12 cellular contexts compared by ENCODE assay signal in genomic region chr1:108815566-108815965, GRCh38. TPM values are rescaled to one million over a fixed set of nuclear protein-coding genes. Genes with fewer than 3 reads are reported as not detected.
DNase-seq lines count a peak whose midpoint lies in the region; ATAC-seq, FAIRE-seq and TF ChIP-seq lines count a peak whose summit lies in the region.
"Had no signal": no experiment of that assay in that cellular context is flagged by ENCODE, and none has a peak within 500 bp of the region (broad histone marks: within the 10 kb centered on the region; RNA-seq: fewer than 3 reads in every experiment).

No MANE protein-coding gene starts in this region.

- DNase-seq in Peyer's patch = no peak
- DNase-seq in fibroblast of lung (ENCODE audit: low read depth in 2 of 2) = no peak
- no peak for DNase-seq in pancreas
- DNase-seq in activated CD4-positive, alpha-beta memory T cell treated with anti-CD3 and anti-CD28 coated beads for 36 hours = no peak
- DNase-seq in NCI-H2171 (lab: John Stamatoyannopoulos, UW) = no peak
- DNase-seq in activated CD8-positive, alpha-beta T cell treated with anti-CD3 and anti-CD28 coated beads for 36 hours = no peak
- DNase-seq: stimulated activated CD4-positive, alpha-beta T cell treated with anti-CD3 and anti-CD28 coated beads, Interleukin-12 subunit alpha, Interleukin-12 subunit beta, amount 100 ng/mL, for 4 hours had no signal

- H3K27me3 ChIP-seq in Peyer's patch = no peaks in the 10 kb centered on the region
- H3K27me3 ChIP-seq in fibroblast of lung (ENCODE audit: control insufficient read depth, insufficient read depth, low read length) = no peaks in the 10 kb centered on the region
- no peaks in the 10 kb centered on the region for H3K27me3 ChIP-seq in pancreas
- H3K27me3 ChIP-seq: BLaER1 had no signal

- no peak overlapping the region for H3K9ac ChIP-seq in fibroblast of lung (ENCODE audit: insufficient read depth, low read length)
- H3K9ac ChIP-seq: BLaER1 had no signal

- H3K36me3 Mint-ChIP-seq in activated CD4-positive, alpha-beta memory T cell treated with anti-CD3 and anti-CD28 coated beads for 36 hours = peaks cover 2% of the 10 kb centered on the region
- no peaks in the 10 kb centered on the region for H3K36me3 Mint-ChIP-seq in activated CD8-positive, alpha-beta T cell treated with anti-CD3 and anti-CD28 coated beads for 36 hours (ENCODE audit: low read depth)

- no peaks in the 10 kb centered on the region for H3K79me2 ChIP-seq in fibroblast of lung (ENCODE audit: control insufficient read depth, insufficient read depth, low read length)

- no peak overlapping the region for H2AFZ ChIP-seq in fibroblast of lung (ENCODE audit: low read length)

- H4K20me1 ChIP-seq in fibroblast of lung (ENCODE audit: control insufficient read depth, extremely low read depth, insufficient read depth, low read length) = no peaks in the 10 kb centered on the region
- H4K20me1 ChIP-seq: BLaER1 had no signal

- TF ChIP-seq POLR2A in Peyer's patch (IDR thresholded peaks at IDR 0.05) = no peak

- H3K4me3 Mint-ChIP-seq in activated CD4-positive, alpha-beta memory T cell treated with anti-CD3 and anti-CD28 coated beads for 36 hours = no peak overlapping the region
- no peak overlapping the region for H3K4me3 Mint-ChIP-seq in activated CD8-positive, alpha-beta T cell treated with anti-CD3 and anti-CD28 coated beads for 36 hours

- FAIRE-seq in A204.1 (lab: Jason Lieb, UNC) = peak; percentile 11
- no peak for FAIRE-seq in pancreas (lab: Jason Lieb, UNC)

- no peaks in the 10 kb centered on the region for H3K9me3 Mint-ChIP-seq in activated CD4-positive, alpha-beta memory T cell treated with anti-CD3 and anti-CD28 coated beads for 36 hours
- H3K9me3 Mint-ChIP-seq in activated CD8-positive, alpha-beta T cell treated with anti-CD3 and anti-CD28 coated beads for 36 hours = no peaks in the 10 kb centered on the region

- no peak for ATAC-seq in pancreas
- no peak for ATAC-seq in HG03196 (IDR thresholded peaks at IDR 0.05; ENCODE audit: unreplicated experiment)
- ATAC-seq in activated CD8-positive, alpha-beta T cell treated with anti-CD3 and anti-CD28 coated beads for 36 hours = no peak

- no peak overlapping the region for H3K27ac Mint-ChIP-seq in activated CD4-positive, alpha-beta memory T cell treated with anti-CD3 and anti-CD28 coated beads for 36 hours
- no peak overlapping the region for H3K27ac Mint-ChIP-seq in activated CD8-positive, alpha-beta T cell treated with anti-CD3 and anti-CD28 coated beads for 36 hours

- POLR2A ChIA-PET in activated CD4-positive, alpha-beta memory T cell treated with anti-CD3 and anti-CD28 coated beads for 36 hours (lab: Charles Lee) = no interaction called here
- POLR2A ChIA-PET in activated CD8-positive, alpha-beta T cell treated with anti-CD3 and anti-CD28 coated beads for 36 hours (lab: Charles Lee) = no interaction called here

- H3K4me2 ChIP-seq in fibroblast of lung (ENCODE audit: extremely low read depth, insufficient read depth, low read length) = no peak overlapping the region
- H3K4me2 ChIP-seq: BLaER1 had no signal

- H3K4me3 ChIP-seq in Peyer's patch = no peak overlapping the region
- no peak overlapping the region for H3K4me3 ChIP-seq in fibroblast of lung (replicated peaks in 1 of 4; ENCODE audit: control extremely low read depth in 1 of 4, insufficient read depth in 1 of 4, low read depth in 3 of 4, low read length in 4 of 4)
- no peak overlapping the region for H3K4me3 ChIP-seq in pancreas
- H3K4me3 ChIP-seq: BLaER1, lung had no signal

- H3K9me3 ChIP-seq in Peyer's patch = no peaks in the 10 kb centered on the region
- H3K9me3 ChIP-seq in fibroblast of lung (ENCODE audit: control insufficient read depth, insufficient read depth, low read depth, low read length) = no peaks in the 10 kb centered on the region
- no peaks in the 10 kb centered on the region for H3K9me3 ChIP-seq in pancreas
- H3K9me3 ChIP-seq: BLaER1 had no signal

- peak overlapping the region in 3 of 4 donors; percentile 18 to 85 (median 32) for H3K27ac ChIP-seq in Peyer's patch
- peak overlapping the region; percentile 100 for H3K27ac ChIP-seq in fibroblast of lung (ENCODE audit: insufficient read depth, low read length)
- peak overlapping the region in 3 of 4 donors; percentile 61 to 85 (median 66) for H3K27ac ChIP-seq in pancreas
- H3K27ac ChIP-seq: BLaER1 had no signal

- H3K4me1 Mint-ChIP-seq in activated CD4-positive, alpha-beta memory T cell treated with anti-CD3 and anti-CD28 coated beads for 36 hours (ENCODE audit: low read depth) = no peaks in the 10 kb centered on the region
- no peaks in the 10 kb centered on the region for H3K4me1 Mint-ChIP-seq in activated CD8-positive, alpha-beta T cell treated with anti-CD3 and anti-CD28 coated beads for 36 hours (ENCODE audit: low read depth)

- H3K36me3 ChIP-seq in Peyer's patch = no peaks in the 10 kb centered on the region
- H3K36me3 ChIP-seq in fibroblast of lung (ENCODE audit: control insufficient read depth, insufficient read depth, low read length) = no peaks in the 10 kb centered on the region
- no peaks in the 10 kb centered on the region for H3K36me3 ChIP-seq in pancreas
- H3K36me3 ChIP-seq: BLaER1 had no signal

- TF ChIP-seq CTCF in Peyer's patch (IDR thresholded peaks at IDR 0.05) (no peak), fibroblast of lung (conservative IDR thresholded peaks at IDR 0.05 in 1 of 2, IDR thresholded peaks at IDR 0.05 in 1 of 2; ENCODE audit: low read depth in 1 of 2, low read length in 2 of 2) (no peak), pancreas (IDR thresholded peaks at IDR 0.05) (no peak)
- TF ChIP-seq CTCF in activated CD8-positive, alpha-beta T cell treated with anti-CD3 and anti-CD28 coated beads for 36 hours (IDR thresholded peaks at IDR 0.05) = no peak

- intact Hi-C loops in pancreas (cut with DNase I) = no loop called here
- intact Hi-C loops in activated CD4-positive, alpha-beta memory T cell treated with anti-CD3 and anti-CD28 coated beads for 36 hours (cut with micrococcal nuclease) = no loop called here
- intact Hi-C loops in activated CD8-positive, alpha-beta T cell treated with anti-CD3 and anti-CD28 coated beads for 36 hours (cut with micrococcal nuclease) = no loop called here

- peaks cover 0 to 17% (median 0%) of the 10 kb centered on the region in 4 donors for H3K4me1 ChIP-seq in Peyer's patch
- peaks cover 28% of the 10 kb centered on the region for H3K4me1 ChIP-seq in fibroblast of lung (ENCODE audit: control insufficient read depth, extremely low read depth, insufficient read depth, low read length)
- H3K4me1 ChIP-seq in pancreas = peaks cover 0 to 15% (median 3%) of the 10 kb centered on the region in 3 donors
- H3K4me1 ChIP-seq: BLaER1 had no signal

- CTCF ChIA-PET in activated CD4-positive, alpha-beta memory T cell treated with anti-CD3 and anti-CD28 coated beads for 36 hours (lab: Charles Lee) = no interaction called here
- CTCF ChIA-PET in activated CD8-positive, alpha-beta T cell treated with anti-CD3 and anti-CD28 coated beads for 36 hours (lab: Charles Lee) = no interaction called here

- no peaks in the 10 kb centered on the region for H3K27me3 Mint-ChIP-seq in activated CD4-positive, alpha-beta memory T cell treated with anti-CD3 and anti-CD28 coated beads for 36 hours
- H3K27me3 Mint-ChIP-seq in activated CD8-positive, alpha-beta T cell treated with anti-CD3 and anti-CD28 coated beads for 36 hours = no peaks in the 10 kb centered on the region

RNA-seq across cellular contexts. Expression of gene AKNAD1, which starts 41.3 kb away (rescaled TPM):
- not detected for total RNA-seq in Peyer's patch
- total RNA-seq in fibroblast of lung = 0.17 and 0.26 TPM in 2 replicates
- 0.71 and 1.2 TPM in 2 replicates for polyA plus RNA-seq in fibroblast of lung
- 0.83 and 1.1 TPM in 2 replicates for polyA plus RNA-seq in fibroblast of lung (2012)
- not detected in 2 replicates for polyA minus RNA-seq in fibroblast of lung (ENCODE audit: low replicate concordance)
- not detected for total RNA-seq in pancreas
- under 1 TPM in 1 of 2 donors, not detected in 1; 0.23 TPM for polyA plus RNA-seq in pancreas
- total RNA-seq in activated CD4-positive, alpha-beta memory T cell treated with anti-CD3 and anti-CD28 coated beads for 36 hours = not detected
- total RNA-seq in activated CD8-positive, alpha-beta T cell treated with anti-CD3 and anti-CD28 coated beads for 36 hours = not detected
- total RNA-seq: T-helper 1 cell treated with Interleukin-12 subunit alpha and Interleukin-12 subunit beta and Interleukin-4 antibody, amounts not matched to agents 30 ng/mL and 1 ng/mL, for 36 hours had no signal

Comparison
In these comparisons a context has a peak if more than half of its experiments do, and no peak if none do; other contexts are left out.
1. H3K27ac ChIP-seq: peak in every context shown above with its lines; median percentile 100 in fibroblast of lung; 66 in pancreas; 32 in Peyer's patch.